In genomic region chr7:93030605-93031225, GRCh38 we compare ENCODE assay signal across 21 cellular contexts.
DNase-seq lines count a peak whose midpoint lies in the region; FAIRE-seq and TF ChIP-seq lines count a peak whose summit lies in the region.
"Had no signal": no experiment of that assay in that cellular context is flagged by ENCODE, and none has a peak within 500 bp of the region (broad histone marks: within the 10 kb centered on the region; RNA-seq: fewer than 3 reads in every experiment).

No MANE protein-coding gene starts in this region.

- H3K27me3 ChIP-seq in astrocyte (ENCODE audit: insufficient read depth, low read length) (no peaks in the 10 kb centered on the region), spleen (replicated peaks in 1 of 7) (peaks cover 0 to 5% (median 0%) of the 10 kb centered on the region in 7 donors)

- TF ChIP-seq CTCF in AG10803 (conservative IDR thresholded peaks at IDR 0.05; ENCODE audit: low read length) (no peak), HFFc6 (IDR thresholded peaks at IDR 0.05) (no peak), astrocyte (IDR thresholded peaks at IDR 0.05; ENCODE audit: insufficient read depth, low read depth, low read length) (no peak), spleen (IDR thresholded peaks at IDR 0.05 in 8 of 11, conservative IDR thresholded peaks at IDR 0.05 in 3 of 11) (no peak)

- H3K27ac Mint-ChIP-seq in HFFc6 (peak overlapping the region; percentile 59; the same call in 1 of the 2 replicates), astrocyte (ENCODE audit: unreplicated experiment) (no peak overlapping the region)
- H3K27ac Mint-ChIP-seq: CD8-positive, alpha-beta T cell had no signal

- no peaks in the 10 kb centered on the region; the same call in 1 of the 2 replicates for H3K27me3 Mint-ChIP-seq in HFFc6 (ENCODE audit: insufficient read depth)
- no peaks in the 10 kb centered on the region for H3K27me3 Mint-ChIP-seq in astrocyte (ENCODE audit: low read depth, unreplicated experiment)

- H3K4me1 ChIP-seq in astrocyte (ENCODE audit: insufficient read depth, low read length): no peaks in the 10 kb centered on the region
- H3K4me1 ChIP-seq in spleen: no peaks in the 10 kb centered on the region
- H3K4me1 ChIP-seq: HAP-1 had no signal

- no peak overlapping the region for H2AFZ ChIP-seq in astrocyte (ENCODE audit: low read depth, low read length)

- TF ChIP-seq POLR2A in spleen (IDR thresholded peaks at IDR 0.05): no peak

- DNase-seq in AG10803 (ENCODE audit: low read depth) (peak; percentile 75), HFFc6 (peak; percentile 65), astrocyte (ENCODE audit: low read depth) (peak; percentile 27), inferior parietal cortex (ENCODE audit: extremely low spot score) (peak; percentile 22), posterior vena cava (ENCODE audit: low spot score) (no peak), NCI-H2107 (lab: John Stamatoyannopoulos, UW) (no peak), spleen (no peak), HuH-7 (ENCODE audit: low spot score) (no peak)
- DNase-seq: 8988T; C1 segment of cervical spinal cord; CD8-positive, alpha-beta T cell; COR-L47; DMS153; DMS79 treated with DMSO at 0.1 percent for 48 hours; GDM1 had no signal

- H3K36me3 Mint-ChIP-seq in HFFc6 (ENCODE audit: low read depth): peaks cover 20% of the 10 kb centered on the region
- H3K36me3 Mint-ChIP-seq in astrocyte (ENCODE audit: low read depth, unreplicated experiment): no peaks in the 10 kb centered on the region

- no peak overlapping the region for H3K4me2 ChIP-seq in astrocyte (ENCODE audit: low read length)

- H3K4me3 ChIP-seq in AG10803 (ENCODE audit: low read length) (no peak overlapping the region), astrocyte (ENCODE audit: insufficient read depth, low read depth, low read length) (no peak overlapping the region), spleen (no peak overlapping the region)
- H3K4me3 ChIP-seq: HAP-1 had no signal

- H3K9ac ChIP-seq in astrocyte (ENCODE audit: low read length): no peak overlapping the region

- H3K4me1 Mint-ChIP-seq in HFFc6 (ENCODE audit: low read depth) (peaks cover 21% of the 10 kb centered on the region), astrocyte (ENCODE audit: low read depth, unreplicated experiment) (peaks cover 8% of the 10 kb centered on the region)

- no peaks in the 10 kb centered on the region for H4K20me1 ChIP-seq in astrocyte (ENCODE audit: insufficient read depth, low read length)

- H3K9me3 ChIP-seq in astrocyte (ENCODE audit: insufficient read depth, low read depth, low read length) (no peaks in the 10 kb centered on the region), spleen (peaks cover 3 to 24% (median 13%) of the 10 kb centered on the region in 8 donors)
- H3K9me3 ChIP-seq: HAP-1 had no signal

- FAIRE-seq in astrocyte (lab: Jason Lieb, UNC): no peak
- FAIRE-seq: D721Med, GM12892, GM19239, H1 had no signal

- H3K36me3 ChIP-seq in astrocyte (ENCODE audit: insufficient read depth, low read length) (no peaks in the 10 kb centered on the region), spleen (no peaks in the 10 kb centered on the region)
- H3K36me3 ChIP-seq: HAP-1 had no signal

- H3K9me3 Mint-ChIP-seq in HFFc6 (peaks cover 21% of the 10 kb centered on the region), astrocyte (ENCODE audit: unreplicated experiment) (peaks cover 10% of the 10 kb centered on the region)

- intact Hi-C loops in posterior vena cava (cut with DNase I) (loop anchor here in 1 of 2 donors (2.0 kb wide), 1 partner anchor 14 kb away; no protein-coding TSS in a partner anchor), spleen (cut with DNase I; ENCODE audit: low total_unique reads) (no loop called here)

- H3K4me3 Mint-ChIP-seq in HFFc6 (peak overlapping the region; percentile 19; the same call in 1 of the 2 replicates), astrocyte (ENCODE audit: unreplicated experiment) (no peak overlapping the region)
- H3K4me3 Mint-ChIP-seq: CD8-positive, alpha-beta T cell had no signal

- H3K27ac ChIP-seq in astrocyte (ENCODE audit: low read depth, low read length) (no peak overlapping the region), spleen (no peak overlapping the region)
- H3K27ac ChIP-seq: HL-60 had no signal

- no peaks in the 10 kb centered on the region for H3K79me2 ChIP-seq in astrocyte (ENCODE audit: insufficient read depth, low read length)

Comparison
In these comparisons a context has a peak if more than half of its experiments do, and no peak if none do; other contexts are left out.
1. DNase-seq: peak in AG10803 (single experiment), HFFc6 (single experiment), astrocyte (single experiment) and inferior parietal cortex (single experiment); none in posterior vena cava (single experiment), NCI-H2107 (single experiment), spleen (single experiment) and HuH-7 (single experiment).